8 cellular contexts compared by ENCODE assay signal in genomic region chr5:170572453-170572852, GRCh38.
DNase-seq lines count a peak whose midpoint lies in the region; ATAC-seq and TF ChIP-seq lines count a peak whose summit lies in the region.

No MANE protein-coding gene starts in this region.

- TF ChIP-seq CTCF in VCaP (conservative IDR thresholded peaks at IDR 0.05) (no peak), prostate gland (IDR thresholded peaks at IDR 0.05) (no peak), heart left ventricle (IDR thresholded peaks at IDR 0.05) (no peak)

- H3K4me1 ChIP-seq in prostate gland (replicated peaks) (no peaks in the 10 kb centered on the region), HAP-1 (no peaks in the 10 kb centered on the region), heart left ventricle (no peaks in the 10 kb centered on the region)

- 25% methylated on average over 7 of the region's 7 CpGs for WGBS in prostate gland
- WGBS in heart left ventricle, 4 donors = 65 to 78% (median 71%) methylated on average over 7 of the region's 7 CpGs

- in situ Hi-C loops in HAP-1 (cut with MboI; ENCODE audit: low sequenced_read_pairs) = no loop called here

- ATAC-seq in GM19025 (IDR thresholded peaks at IDR 0.05; ENCODE audit: low read depth, unreplicated experiment) = peak; percentile 59
- peak; percentile 80 for ATAC-seq in HG02885 (IDR thresholded peaks at IDR 0.05; ENCODE audit: poor library complexity, unreplicated experiment)
- ATAC-seq in heart left ventricle = no peak

- no peak overlapping the region for H3K4me3 ChIP-seq in prostate gland
- no peak overlapping the region for H3K4me3 ChIP-seq in HAP-1
- no peak overlapping the region for H3K4me3 ChIP-seq in heart left ventricle

- DNase-seq in prostate gland (ENCODE audit: low spot score) (peak; percentile 57), HAP-1 (ENCODE audit: low spot score in 2 of 2) (no peak), heart left ventricle (no peak), NCI-H748 (lab: John Stamatoyannopoulos, UW; ENCODE audit: unreplicated experiment) (no peak), cardiac septum (ENCODE audit: low spot score) (no peak)

- no peaks in the 10 kb centered on the region for H3K9me3 ChIP-seq in prostate gland
- H3K9me3 ChIP-seq in HAP-1 = no peaks in the 10 kb centered on the region
- H3K9me3 ChIP-seq in heart left ventricle = no peaks in the 10 kb centered on the region

- H3K27me3 ChIP-seq in prostate gland (replicated peaks; ENCODE audit: insufficient read depth) (no peaks in the 10 kb centered on the region), HAP-1 (ENCODE audit: low read depth) (peaks cover 13% of the 10 kb centered on the region; the same call in 1 of the 2 replicates), heart left ventricle (peaks cover 0 to 15% (median 0%) of the 10 kb centered on the region in 9 donors)

- intact Hi-C loops in prostate gland (cut with DNase I) (no loop called here), heart left ventricle (cut with DNase I) (no loop called here), cardiac septum (cut with DNase I) (no loop called here)

- H3K36me3 ChIP-seq in prostate gland (no peaks in the 10 kb centered on the region), HAP-1 (replicated peaks) (no peaks in the 10 kb centered on the region), heart left ventricle (no peaks in the 10 kb centered on the region)

- TF ChIP-seq POLR2A in prostate gland (IDR thresholded peaks at IDR 0.05) (no peak), heart left ventricle (IDR thresholded peaks at IDR 0.05) (no peak)

- peak overlapping the region; percentile 36; the same call in 1 of the 2 replicates for H3K27ac ChIP-seq in VCaP
- H3K27ac ChIP-seq in prostate gland = no peak overlapping the region
- no peak overlapping the region for H3K27ac ChIP-seq in heart left ventricle

Comparison
In these comparisons a context has a peak if more than half of its experiments do, and no peak if none do; other contexts are left out.
1. ATAC-seq: peak in GM19025 (single experiment) and HG02885 (single experiment); none in heart left ventricle (0 of 4).